In the genomic region with DNA sequence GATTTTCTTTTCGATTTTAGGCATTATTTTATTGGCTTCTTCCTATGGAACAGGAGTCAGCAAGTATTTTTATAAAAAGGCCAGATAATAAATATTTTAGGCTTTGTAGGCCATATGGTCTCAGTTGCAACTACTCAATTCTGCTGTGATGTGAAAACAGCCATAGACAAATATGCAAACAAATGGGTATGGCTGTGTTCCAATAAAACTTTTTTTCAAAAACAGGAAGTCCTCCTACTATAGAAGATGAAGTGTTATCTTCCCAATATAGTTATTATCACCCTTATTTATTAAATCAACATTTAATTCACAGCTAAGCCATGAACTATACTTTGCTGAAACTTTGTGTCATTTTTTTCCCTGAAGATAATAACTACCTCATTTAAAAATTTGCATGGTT, we compare ENCODE assay signal across 1 cellular context.
TF ChIP-seq lines count a peak whose summit lies in the region.

No MANE protein-coding gene starts in this region.

TF ChIP-seq in GM12878, 131 proteins besides CTCF, POLR2A, EP300 and RAD21:
- TF ChIP-seq PAX8 (IDR thresholded peaks at IDR 0.05), result no peak
- TF ChIP-seq JUNB (IDR thresholded peaks at IDR 0.05), result 0 out of 2 replicates have a peak, but pooled peaks have one; percentile 19
- no peak for TF ChIP-seq YBX1 (IDR thresholded peaks at IDR 0.05)
- TF ChIP-seq SPI1 (IDR thresholded peaks at IDR 0.05; ENCODE audit: borderline replicate concordance, insufficient read depth, low read depth, low read length), result peak; percentile 54
- peak; percentile 38; the same call in 1 of the 3 replicates for TF ChIP-seq POU2F2 (IDR thresholded peaks at IDR 0.05; ENCODE audit: borderline replicate concordance, low read depth, low read length)
